ENCODE assay signal across 22 cellular contexts in the genomic region with DNA sequence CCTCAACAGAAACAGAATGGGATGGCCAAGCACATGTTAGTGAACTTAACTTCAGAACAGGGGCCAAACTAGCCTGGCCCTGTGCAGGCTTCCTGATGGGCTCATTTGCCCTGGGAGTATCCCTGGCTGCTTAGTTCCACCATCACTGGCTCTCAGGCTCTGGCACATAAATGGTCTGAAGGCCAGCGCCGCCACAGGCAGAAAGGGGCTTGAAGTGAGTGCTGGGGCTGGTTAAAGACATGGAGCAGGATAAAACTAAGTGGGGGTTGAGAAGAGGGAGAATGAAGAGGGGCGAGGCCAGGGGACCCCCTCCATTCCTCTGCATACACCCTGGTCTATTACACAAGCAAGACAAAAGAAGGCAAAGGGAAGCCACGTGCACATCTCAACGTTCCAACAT. TPM values are rescaled to one million over a fixed set of nuclear protein-coding genes. Genes with fewer than 3 reads are reported as not detected.
A peak's percentile ranks its signal among the peaks of the same experiment; 100 is the strongest.
DNase-seq lines count a peak whose midpoint lies in the region; ATAC-seq and TF ChIP-seq lines count a peak whose summit lies in the region.
"Had no signal": no experiment of that assay in that cellular context is flagged by ENCODE, and none has a peak within 500 bp of the region (broad histone marks: within the 10 kb centered on the region; RNA-seq: fewer than 3 reads in every experiment).

No MANE protein-coding gene starts in this region.

- no peak for TF ChIP-seq CTCF in colonic mucosa (IDR thresholded peaks at IDR 0.05)
- TF ChIP-seq CTCF in osteocyte (IDR thresholded peaks at IDR 0.05) = no peak
- TF ChIP-seq CTCF in nephron progenitor cell (IDR thresholded peaks at IDR 0.05) = no peak

- intact Hi-C loops in colonic mucosa (cut with DNase I) = no loop called here

- CTCF ChIA-PET in activated CD8-positive, alpha-beta memory T cell treated with anti-CD3 and anti-CD28 coated beads, Interleukin-2, amount 10 ng/mL, durations not matched to agents 7 days and 5 days (lab: Charles Lee) = no interaction called here

- H3K27me3 ChIP-seq in colonic mucosa = no peaks in the 10 kb centered on the region

- H3K4me3 Mint-ChIP-seq in activated CD8-positive, alpha-beta memory T cell treated with anti-CD3 and anti-CD28 coated beads, Interleukin-2, amount 10 ng/mL, durations not matched to agents 7 days and 5 days = no peak overlapping the region
- H3K4me3 Mint-ChIP-seq in osteocyte (ENCODE audit: unreplicated experiment) = no peak overlapping the region
- H3K4me3 Mint-ChIP-seq in nephron progenitor cell = no peak overlapping the region
- H3K4me3 Mint-ChIP-seq: CD4-positive, CD25-positive, alpha-beta regulatory T cell; CD8-positive, alpha-beta memory T cell had no signal

- no peaks in the 10 kb centered on the region for H3K4me1 Mint-ChIP-seq in activated CD8-positive, alpha-beta memory T cell treated with anti-CD3 and anti-CD28 coated beads, Interleukin-2, amount 10 ng/mL, durations not matched to agents 7 days and 5 days
- H3K4me1 Mint-ChIP-seq in osteocyte (ENCODE audit: unreplicated experiment) = peaks cover 9% of the 10 kb centered on the region
- H3K4me1 Mint-ChIP-seq in nephron progenitor cell = peaks cover 9% of the 10 kb centered on the region
- H3K4me1 Mint-ChIP-seq: CD4-positive, CD25-positive, alpha-beta regulatory T cell; CD8-positive, alpha-beta memory T cell had no signal

- H3K27ac ChIP-seq in colonic mucosa = no peak overlapping the region
- H3K27ac ChIP-seq: GM23248, HL-60 had no signal

- H3K9me3 Mint-ChIP-seq in activated CD8-positive, alpha-beta memory T cell treated with anti-CD3 and anti-CD28 coated beads, Interleukin-2, amount 10 ng/mL, durations not matched to agents 7 days and 5 days (ENCODE audit: low read depth) = no peaks in the 10 kb centered on the region
- peaks cover 4% of the 10 kb centered on the region for H3K9me3 Mint-ChIP-seq in osteocyte (ENCODE audit: unreplicated experiment)
- H3K9me3 Mint-ChIP-seq in nephron progenitor cell = no peaks in the 10 kb centered on the region
- H3K9me3 Mint-ChIP-seq: CD8-positive, alpha-beta memory T cell had no signal

- H3K4me3 ChIP-seq in colonic mucosa = no peak overlapping the region
- H3K4me3 ChIP-seq: GM23248 had no signal

- no peak overlapping the region for H3K27ac Mint-ChIP-seq in activated CD8-positive, alpha-beta memory T cell treated with anti-CD3 and anti-CD28 coated beads, Interleukin-2, amount 10 ng/mL, durations not matched to agents 7 days and 5 days
- no peak overlapping the region for H3K27ac Mint-ChIP-seq in osteocyte (ENCODE audit: unreplicated experiment)
- H3K27ac Mint-ChIP-seq in nephron progenitor cell = no peak overlapping the region
- H3K27ac Mint-ChIP-seq: CD4-positive, CD25-positive, alpha-beta regulatory T cell had no signal

- H3K27me3 Mint-ChIP-seq in activated CD8-positive, alpha-beta memory T cell treated with anti-CD3 and anti-CD28 coated beads, Interleukin-2, amount 10 ng/mL, durations not matched to agents 7 days and 5 days = peaks cover 11% of the 10 kb centered on the region
- no peaks in the 10 kb centered on the region for H3K27me3 Mint-ChIP-seq in osteocyte (ENCODE audit: unreplicated experiment)
- no peaks in the 10 kb centered on the region for H3K27me3 Mint-ChIP-seq in nephron progenitor cell (ENCODE audit: low read depth, poor library complexity)
- H3K27me3 Mint-ChIP-seq: CD4-positive, CD25-positive, alpha-beta regulatory T cell had no signal

- no peaks in the 10 kb centered on the region for H3K36me3 ChIP-seq in colonic mucosa

- H3K4me1 ChIP-seq in colonic mucosa = no peaks in the 10 kb centered on the region

- peak; percentile 34 for DNase-seq in activated CD8-positive, alpha-beta memory T cell treated with anti-CD3 and anti-CD28 coated beads, Interleukin-2, amount 10 ng/mL, durations not matched to agents 7 days and 5 days
- no peak for DNase-seq in activated CD8-positive, alpha-beta memory T cell treated with anti-CD3 and anti-CD28 coated beads, Interleukin-2, amount 50 U/mL, for 48 hours
- DNase-seq in colonic mucosa (peak; percentile 7), osteocyte (ENCODE audit: extremely low spot score, unreplicated experiment) (peak; percentile 69), T-helper 9 cell (no peak), nephron progenitor cell (no peak)
- DNase-seq: 8988T; C1 segment of cervical spinal cord; CD4-positive, CD25-positive, alpha-beta regulatory T cell; CD8-positive, alpha-beta memory T cell; COR-L47; DMS 273 treated with DMSO at 0.1 percent for 48 hours; DMS53; DND-41; EL; GM23248; HCEC 1CT; IMR-90 had no signal

- H3K9ac ChIP-seq in colonic mucosa (ENCODE audit: low read depth in 2 of 2, low read length in 2 of 2) = no peak overlapping the region
- H3K9ac ChIP-seq: GM23248 had no signal

- no peak for ATAC-seq in activated CD8-positive, alpha-beta memory T cell treated with anti-CD3 and anti-CD28 coated beads, Interleukin-2, amount 10 ng/mL, durations not matched to agents 7 days and 5 days
- no peak for ATAC-seq in HG03025 (IDR thresholded peaks at IDR 0.05; ENCODE audit: low FRiP score, unreplicated experiment)

- H3K36me3 Mint-ChIP-seq in activated CD8-positive, alpha-beta memory T cell treated with anti-CD3 and anti-CD28 coated beads, Interleukin-2, amount 10 ng/mL, durations not matched to agents 7 days and 5 days = no peaks in the 10 kb centered on the region
- H3K36me3 Mint-ChIP-seq in osteocyte (ENCODE audit: unreplicated experiment) (peaks cover 4% of the 10 kb centered on the region), nephron progenitor cell (ENCODE audit: low read depth) (peaks cover 24% of the 10 kb centered on the region)
- H3K36me3 Mint-ChIP-seq: CD4-positive, CD25-positive, alpha-beta regulatory T cell had no signal

- no peaks in the 10 kb centered on the region for H3K9me3 ChIP-seq in colonic mucosa

RNA-seq across cellular contexts. Expression of a gene that starts 12.2 kb away (rescaled TPM):
- not detected for total RNA-seq in activated CD8-positive, alpha-beta memory T cell treated with anti-CD3 and anti-CD28 coated beads, Interleukin-2, amount 10 ng/mL, durations not matched to agents 7 days and 5 days
- 10 to 100 TPM; 26.3 to 34.8 TPM for total RNA-seq in colonic mucosa
- 9.8 and 10.7 TPM in 2 replicates for total RNA-seq in osteocyte
- total RNA-seq: A673; CD4-positive, CD25-positive, alpha-beta regulatory T cell; CD8-positive, alpha-beta memory T cell; G401 had no signal

Comparison
In these comparisons a context has a peak if more than half of its experiments do, and no peak if none do; other contexts are left out.
1. DNase-seq: peak in activated CD8-positive, alpha-beta memory T cell treated with anti-CD3 and anti-CD28 coated beads, Interleukin-2, amount 10 ng/mL, durations not matched to agents 7 days and 5 days (single experiment), colonic mucosa (single experiment) and osteocyte (single experiment); none in activated CD8-positive, alpha-beta memory T cell treated with anti-CD3 and anti-CD28 coated beads, Interleukin-2, amount 50 U/mL, for 48 hours (single experiment), T-helper 9 cell (single experiment) and nephron progenitor cell (single experiment).
2. RNA of a gene that starts 12.2 kb away (total RNA-seq): 26.3 to 34.8 TPM in colonic mucosa and 9.8 to 10.7 TPM in osteocyte; not detected in activated CD8-positive, alpha-beta memory T cell treated with anti-CD3 and anti-CD28 coated beads, Interleukin-2, amount 10 ng/mL, durations not matched to agents 7 days and 5 days; every median in the first group is over 10 times any median in the second.